In the genomic region with DNA sequence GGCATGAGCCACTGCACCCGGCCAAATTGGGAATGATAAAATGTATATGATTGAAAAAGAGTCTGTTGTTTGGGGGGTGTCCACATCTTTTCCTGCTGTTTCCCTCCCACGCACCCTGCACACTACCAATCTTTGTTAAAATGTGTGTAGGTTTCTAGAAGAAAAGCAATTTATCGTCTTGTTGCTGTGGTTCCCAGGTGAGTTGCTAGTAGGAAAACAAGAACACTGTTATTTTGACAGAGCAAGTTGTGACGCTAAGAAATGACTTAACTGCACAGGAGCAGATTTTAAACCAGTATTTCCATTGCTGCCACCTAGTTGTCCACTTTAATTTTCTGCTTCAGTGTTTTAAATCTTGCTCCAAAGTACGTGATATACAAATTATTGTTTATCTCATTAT, we compare ENCODE assay signal across 26 cellular contexts.
"Had no signal": no experiment of that assay in that cellular context is flagged by ENCODE, and none has a peak within 500 bp of the region (broad histone marks: within the 10 kb centered on the region; RNA-seq: fewer than 3 reads in every experiment).

No MANE protein-coding gene starts in this region.

- H3K36me3 ChIP-seq: neural progenitor cell, neutrophil, pancreas, prostate gland, right lobe of liver, sigmoid colon, suprapubic skin, tibial artery, transverse colon, upper lobe of right lung, uterus had no signal

- H3K9ac ChIP-seq: neural progenitor cell had no signal

- H3K4me2 ChIP-seq: neural progenitor cell had no signal

- H3K27ac ChIP-seq: neural progenitor cell, neutrophil, pancreas, prostate gland, right lobe of liver, sigmoid colon, suprapubic skin, testis, tibial artery, transverse colon, upper lobe of right lung, uterus had no signal

- H3K27me3 ChIP-seq: neural progenitor cell, neutrophil, pancreas, right lobe of liver, sigmoid colon, suprapubic skin, testis, tibial artery, transverse colon, upper lobe of right lung, uterus had no signal

- H2AFZ ChIP-seq: neural progenitor cell had no signal

- ATAC-seq: naive thymus-derived CD4-positive, alpha-beta T cell; natural killer cell; pancreas; right cardiac atrium; right lobe of liver; stimulated activated memory B cell treated with anti-CD40 and anti-IgM and Interleukin-4, amounts not matched to agents 10 μg/mL and 1 μg/mL and 100 μg/mL, for 72 hours; stimulated activated naive CD8-positive, alpha-beta T cell treated with anti-CD3 and anti-CD28 coated beads, Interleukin-15, amount 100 ng/mL, for 72 hours; stimulated activated naive CD8-positive, alpha-beta T cell treated with anti-CD3 and anti-CD28 coated beads, Interleukin-15, Interleukin-2, amounts not matched to agents 100 U/mL and 50 U/mL, for 24 hours; upper lobe of right lung had no signal

- H3K4me1 ChIP-seq: neural progenitor cell, pancreas, prostate gland, right lobe of liver, sigmoid colon, suprapubic skin, testis, tibial artery, transverse colon, upper lobe of right lung, uterus had no signal

- DNase-seq: naive thymus-derived CD4-positive, alpha-beta T cell; natural killer cell; nucleus accumbens; pancreas; right cardiac atrium; right lobe of liver; sigmoid colon; small intestine; stimulated activated CD4-positive, alpha-beta T cell treated with anti-CD3 and anti-CD28 coated beads, Interleukin-15, amount 100 ng/mL, for 24 hours; stimulated activated CD4-positive, alpha-beta T cell treated with anti-CD3 and anti-CD28 coated beads, Interleukin-2, amount 100 ng/mL, for 24 hours; stimulated activated CD4-positive, alpha-beta T cell treated with anti-CD3 and anti-CD28 coated beads, Interleukin-2, amount 100 ng/mL, for 48 hours; stimulated activated CD4-positive, alpha-beta T cell treated with anti-CD3 and anti-CD28 coated beads, Interleukin-4, amount 100 ng/mL, for 24 hours; stimulated activated CD8-positive, alpha-beta memory T cell treated with anti-CD3 and anti-CD28 coated beads, Interleukin-4, amount 100 ng/mL, for 48 hours; stimulated activated naive CD8-positive, alpha-beta T cell treated with anti-CD3 and anti-CD28 coated beads, Interleukin-15, amount 100 ng/mL, for 72 hours; stimulated activated naive CD8-positive, alpha-beta T cell treated with anti-CD3 and anti-CD28 coated beads, Interleukin-15, Interleukin-2, amounts not matched to agents 100 U/mL and 50 U/mL, for 24 hours; substantia nigra; testis; tibial artery; transverse colon; upper lobe of right lung; uterus had no signal

- H3K9me3 ChIP-seq: neutrophil, pancreas, prostate gland, right lobe of liver, sigmoid colon, suprapubic skin, testis, tibial artery, transverse colon, upper lobe of right lung, uterus had no signal

- H3K4me3 ChIP-seq: neural progenitor cell, pancreas, prostate gland, right lobe of liver, sigmoid colon, suprapubic skin, tibial artery, transverse colon, upper lobe of right lung, uterus had no signal

- FAIRE-seq: pancreas, small intestine had no signal
